Comparison of ENCODE assay signal across 8 cellular contexts in genomic region chr6:118551063-118551672, GRCh38. TPM values are rescaled to one million over a fixed set of nuclear protein-coding genes. Genes with fewer than 3 reads are reported as not detected.
A peak's percentile ranks its signal among the peaks of the same experiment; 100 is the strongest.
DNase-seq lines count a peak whose midpoint lies in the region; ATAC-seq and TF ChIP-seq lines count a peak whose summit lies in the region.

No MANE protein-coding gene starts in this region.

- H3K9me3 ChIP-seq in breast epithelium (no peaks in the 10 kb centered on the region), suprapubic skin (no peaks in the 10 kb centered on the region)

- TF ChIP-seq EP300 in suprapubic skin (IDR thresholded peaks at IDR 0.05): no peak

- TF ChIP-seq POLR2A in breast epithelium (IDR thresholded peaks at IDR 0.05) (no peak), suprapubic skin (IDR thresholded peaks at IDR 0.05) (no peak)

- H3K27ac ChIP-seq in breast epithelium (no peak overlapping the region), suprapubic skin (no peak overlapping the region)

- H3K4me3 ChIP-seq in breast epithelium (no peak overlapping the region), suprapubic skin (no peak overlapping the region)

- WGBS in suprapubic skin: 40% methylated on average over 2 of the region's 2 CpGs

- no peaks in the 10 kb centered on the region for H3K27me3 ChIP-seq in breast epithelium
- no peaks in the 10 kb centered on the region for H3K27me3 ChIP-seq in suprapubic skin

- H3K4me1 ChIP-seq in breast epithelium (no peaks in the 10 kb centered on the region), suprapubic skin (peaks cover 12% of the 10 kb centered on the region)

- DNase-seq in DMS79 treated with DMSO at 0.1 percent for 48 hours (lab: John Stamatoyannopoulos, UW) (peak; percentile 78), NCI-H82 treated with DMSO at 0.1 percent for 48 hours (lab: John Stamatoyannopoulos, UW; ENCODE audit: unreplicated experiment) (peak; percentile 62), breast epithelium (ENCODE audit: low spot score in 2 of 2) (no peak), kidney tubule cell (ENCODE audit: low spot score) (peak; percentile 62), suprapubic skin (ENCODE audit: low spot score in 2 of 2) (no peak)
- no peak for DNase-seq in activated naive CD4-positive, alpha-beta T cell (lab: John Stamatoyannopoulos, UW)

- TF ChIP-seq CTCF in breast epithelium (IDR thresholded peaks at IDR 0.05) (peak in 2 of 3 donors; percentile 53 to 55), suprapubic skin (IDR thresholded peaks at IDR 0.05) (peak; percentile 4 to 36)

- intact Hi-C loops in breast epithelium (cut with DNase I; ENCODE audit: low total_unique reads): no loop called here

- no peaks in the 10 kb centered on the region for H3K36me3 ChIP-seq in breast epithelium
- H3K36me3 ChIP-seq in suprapubic skin: no peaks in the 10 kb centered on the region

- ATAC-seq in GM19438 (IDR thresholded peaks at IDR 0.05; ENCODE audit: low read depth, unreplicated experiment) (peak; percentile 84), HG03457 (IDR thresholded peaks at IDR 0.05; ENCODE audit: unreplicated experiment) (peak; percentile 79)

RNA-seq across cellular contexts. Expression of gene PLN, which starts 3.1 kb away (rescaled TPM):
- 1 to 10 TPM; 2.9 to 5.7 (median 4.6) TPM for total RNA-seq in breast epithelium
- 10 to 100 TPM in 1 of 4 donors, 1 to 10 TPM in 3; 1.5 to 11.2 (median 5.3) TPM for total RNA-seq in suprapubic skin

Comparison
In these comparisons a context has a peak if more than half of its experiments do, and no peak if none do; other contexts are left out.
1. DNase-seq: peak in DMS79 treated with DMSO at 0.1 percent for 48 hours (single experiment), NCI-H82 treated with DMSO at 0.1 percent for 48 hours (single experiment) and kidney tubule cell (single experiment); none in breast epithelium (0 of 2), suprapubic skin (0 of 2) and activated naive CD4-positive, alpha-beta T cell (0 of 4).